1 cellular context compared by ENCODE assay signal in the genomic region with DNA sequence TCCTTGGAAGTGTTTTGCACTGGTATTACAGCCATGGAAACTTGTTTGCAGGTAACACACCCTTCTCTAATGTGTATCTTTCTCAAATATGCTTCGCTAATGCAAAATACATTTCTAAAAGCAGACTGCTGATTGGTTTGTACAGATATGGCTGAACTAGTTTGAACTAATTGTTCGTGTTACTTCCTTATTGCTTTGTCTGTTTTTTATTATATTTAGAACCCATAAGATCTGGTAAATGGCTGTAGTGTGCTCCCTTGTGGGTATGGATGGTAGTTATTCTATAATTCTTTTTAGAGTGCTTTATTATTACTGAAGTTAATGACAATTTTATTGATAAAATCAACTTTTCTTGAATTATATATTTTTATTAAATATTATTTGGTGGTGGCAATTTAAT.
TF ChIP-seq lines count a peak whose summit lies in the region.

No MANE protein-coding gene starts in this region.

TF ChIP-seq in HCT116, 20 proteins besides CTCF, POLR2A, EP300 and RAD21 (continued from another document):
- TF ChIP-seq, protein P1, sequence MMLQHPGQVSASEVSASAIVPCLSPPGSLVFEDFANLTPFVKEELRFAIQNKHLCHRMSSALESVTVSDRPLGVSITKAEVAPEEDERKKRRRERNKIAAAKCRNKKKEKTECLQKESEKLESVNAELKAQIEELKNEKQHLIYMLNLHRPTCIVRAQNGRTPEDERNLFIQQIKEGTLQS (IDR thresholded peaks at IDR 0.05): no peak
- TF ChIP-seq JUND (IDR thresholded peaks at IDR 0.05) (no peak), EZH2phosphoT487 (IDR thresholded peaks at IDR 0.05; ENCODE audit: borderline replicate concordance) (no peak)
